Comparison of ENCODE assay signal across 10 cellular contexts in the genomic region with DNA sequence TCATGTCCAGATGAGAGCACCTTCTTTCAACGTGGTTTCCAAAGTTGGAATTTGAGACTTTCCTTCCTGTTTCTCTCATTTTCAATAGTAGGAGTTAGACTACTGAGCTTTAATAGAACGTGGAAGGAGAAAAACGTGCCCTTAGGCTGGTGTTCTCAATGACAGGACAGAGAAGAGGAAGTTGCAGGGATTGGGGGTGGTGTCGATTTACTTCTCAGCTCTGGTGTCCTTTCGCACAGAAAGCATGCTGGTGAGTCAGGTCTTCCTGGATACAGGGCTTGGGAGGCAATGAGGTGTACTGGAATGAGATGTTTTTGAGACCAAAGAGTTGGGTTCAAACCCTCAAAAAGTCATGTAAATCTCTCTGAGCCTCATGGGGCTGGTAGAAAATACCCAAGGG.
DNase-seq lines count a peak whose midpoint lies in the region; ATAC-seq and TF ChIP-seq lines count a peak whose summit lies in the region.
"Had no signal": no experiment of that assay in that cellular context is flagged by ENCODE, and none has a peak within 500 bp of the region (broad histone marks: within the 10 kb centered on the region; RNA-seq: fewer than 3 reads in every experiment).

No MANE protein-coding gene starts in this region.

- no peak overlapping the region for H3K27ac ChIP-seq in mammary epithelial cell (ENCODE audit: insufficient read depth, low read depth, low read length)
- no peak overlapping the region for H3K27ac ChIP-seq in effector memory CD4-positive, alpha-beta T cell (ENCODE audit: insufficient read depth, low read length, poor library complexity, severe bottlenecking)

- no peak overlapping the region for H3K4me3 ChIP-seq in mammary epithelial cell (replicated peaks in 1 of 3; ENCODE audit: insufficient read depth in 1 of 3, low read depth in 2 of 3, low read length in 3 of 3)
- no peak overlapping the region for H3K4me3 ChIP-seq in effector memory CD4-positive, alpha-beta T cell (ENCODE audit: insufficient read depth, low read depth, low read length, poor library complexity, severe bottlenecking)

- H3K27me3 Mint-ChIP-seq in naive B cell = no peaks in the 10 kb centered on the region
- H3K27me3 Mint-ChIP-seq: activated naive CD8-positive, alpha-beta T cell had no signal

- POLR2A ChIA-PET in GM10248 (lab: Yijun Ruan, JAX) = no interaction called here

- H3K79me2 ChIP-seq in mammary epithelial cell (ENCODE audit: insufficient read depth, low read length) = no peaks in the 10 kb centered on the region

- DNase-seq in GM10248 (ENCODE audit: extremely low spot score) (peak; percentile 28), NCI-H226 (peak; percentile 80), mammary epithelial cell (peak; percentile 80), naive B cell (no peak), DMS79 (lab: John Stamatoyannopoulos, UW) (no peak)
- DNase-seq in effector memory CD4-positive, alpha-beta T cell = no peak
- DNase-seq: NCI-H2227 treated with DMSO at 0.1 percent for 48 hours had no signal

- H3K9ac ChIP-seq in mammary epithelial cell (ENCODE audit: insufficient read depth, low read length) = no peak overlapping the region

- H3K27me3 ChIP-seq in mammary epithelial cell (ENCODE audit: insufficient read depth, low read length) = no peaks in the 10 kb centered on the region
- H3K27me3 ChIP-seq in effector memory CD4-positive, alpha-beta T cell (replicated peaks; ENCODE audit: control insufficient read depth, insufficient read depth, low read length, poor library complexity, severe bottlenecking) = no peaks in the 10 kb centered on the region

- H3K9me3 Mint-ChIP-seq in naive B cell = peaks cover 0 to 10% (median 0%) of the 10 kb centered on the region in 7 donors

- no peaks in the 10 kb centered on the region for H4K20me1 ChIP-seq in mammary epithelial cell (ENCODE audit: insufficient read depth, low read length)

- H3K4me1 ChIP-seq in mammary epithelial cell (ENCODE audit: insufficient read depth, low read length) = peaks cover 49% of the 10 kb centered on the region
- H3K4me1 ChIP-seq in effector memory CD4-positive, alpha-beta T cell (ENCODE audit: control insufficient read depth, insufficient read depth, low read length, poor library complexity, severe bottlenecking) = no peaks in the 10 kb centered on the region

- CTCF ChIA-PET in GM10248 (lab: Yijun Ruan, JAX) (no interaction called here), mammary epithelial cell (lab: Charles Lee; ENCODE audit: low non-redundant PET) (interaction anchor here (0.6 kb wide), 1 partner anchor 66 kb away, joined by 5 read pairs; no protein-coding TSS in a partner anchor)

- ATAC-seq in naive B cell (ENCODE audit: low read depth in 2 of 2) (peak; percentile 56 to 72), GM18498 (IDR thresholded peaks at IDR 0.05; ENCODE audit: unreplicated experiment) (no peak), HG02938 (IDR thresholded peaks at IDR 0.05; ENCODE audit: unreplicated experiment) (no peak)

- no TSS peak for BruUV-seq in mammary epithelial cell (replicated peaks; lab: Mats Ljungman, UMichigan)

- WGBS in mammary epithelial cell (ENCODE audit: low coverage, missing lambda C conversion rate) = 18% methylated on average over 5 of the region's 5 CpGs

- intact Hi-C loops in mammary epithelial cell (cut with micrococcal nuclease) = no loop called here

- H3K4me3 Mint-ChIP-seq in naive B cell = peak overlapping the region in 4 of 8 donors; percentile 6 to 59 (median 37)
- H3K4me3 Mint-ChIP-seq: activated naive CD8-positive, alpha-beta T cell had no signal

- in situ Hi-C loops in mammary epithelial cell (cut with MboI; ENCODE audit: low sequenced_read_pairs in 2 of 2) = no loop called here

- peak overlapping the region in 2 of 6 donors; percentile 4 to 25 for H3K27ac Mint-ChIP-seq in naive B cell
- H3K27ac Mint-ChIP-seq: activated naive CD8-positive, alpha-beta T cell had no signal

- H2AFZ ChIP-seq in mammary epithelial cell (ENCODE audit: low read depth, low read length) = no peak overlapping the region

- peaks cover 10 to 19% (median 10%) of the 10 kb centered on the region in 3 donors for H3K4me1 Mint-ChIP-seq in naive B cell

- no peak overlapping the region for H3K4me2 ChIP-seq in mammary epithelial cell (ENCODE audit: insufficient read depth, low read depth, low read length)

- no peaks in the 10 kb centered on the region for H3K36me3 ChIP-seq in mammary epithelial cell (ENCODE audit: insufficient read depth, low read length)
- no peaks in the 10 kb centered on the region for H3K36me3 ChIP-seq in effector memory CD4-positive, alpha-beta T cell (ENCODE audit: control insufficient read depth, insufficient read depth, low read length)

- TF ChIP-seq CTCF in GM10248 (IDR thresholded peaks at IDR 0.05; ENCODE audit: control extremely low read depth, extremely low read depth, low read depth, missing control alignments) = no peak
- no peak for TF ChIP-seq CTCF in mammary epithelial cell (conservative IDR thresholded peaks at IDR 0.05 in 1 of 2, IDR thresholded peaks at IDR 0.05 in 1 of 2; ENCODE audit: extremely low read depth in 1 of 2, insufficient read depth in 1 of 2, low read depth in 1 of 2, low read length in 2 of 2)

- H3K9me3 ChIP-seq in mammary epithelial cell (replicated peaks; ENCODE audit: insufficient read depth, low read length) = no peaks in the 10 kb centered on the region
- H3K9me3 ChIP-seq in effector memory CD4-positive, alpha-beta T cell (ENCODE audit: control insufficient read depth, low read length) = no peaks in the 10 kb centered on the region

- peaks cover 10 to 13% of the 10 kb centered on the region in 2 donors for H3K36me3 Mint-ChIP-seq in naive B cell

- dilution Hi-C loops in mammary epithelial cell (cut with HindIII; ENCODE audit: low sequenced_read_pairs) = no loop called here

Comparison
In these comparisons a context has a peak if more than half of its experiments do, and no peak if none do; other contexts are left out.
1. DNase-seq: peak in GM10248 (single experiment), NCI-H226 (single experiment) and mammary epithelial cell (single experiment); none in naive B cell (single experiment), DMS79 (single experiment) and effector memory CD4-positive, alpha-beta T cell (0 of 3).
2. ATAC-seq: peak in naive B cell (2 of 2); none in GM18498 (single experiment) and HG02938 (single experiment).